8 cellular contexts compared by ENCODE assay signal in genomic region chr3:29280675-29281264, GRCh38. TPM values are rescaled to one million over a fixed set of nuclear protein-coding genes. Genes with fewer than 3 reads are reported as not detected.
DNase-seq lines count a peak whose midpoint lies in the region; ATAC-seq, FAIRE-seq and TF ChIP-seq lines count a peak whose summit lies in the region.

Gene RBMS3 (plus strand): TSS chr3:29281071.

- BruUV-seq in HepG2 (replicated peaks; lab: Mats Ljungman, UMichigan), result no TSS peak

- TF ChIP-seq RAD21 in HepG2 (CRISPR knock-in tag; IDR thresholded peaks at IDR 0.05), result no peak

- no peaks in the 10 kb centered on the region for H3K9me3 ChIP-seq in HepG2 (ENCODE audit: low read length)

- H3K4me1 Mint-ChIP-seq in effector memory CD8-positive, alpha-beta T cell (ENCODE audit: low read depth in 2 of 2), result peaks cover 10 to 12% of the 10 kb centered on the region in 2 donors

- H3K79me2 ChIP-seq in HepG2 (ENCODE audit: insufficient read depth, low read length), result no peaks in the 10 kb centered on the region

- H3K9me3 Mint-ChIP-seq in effector memory CD8-positive, alpha-beta T cell, result no peaks in the 10 kb centered on the region

- no peaks in the 10 kb centered on the region for H3K36me3 ChIP-seq in HepG2 (replicated peaks in 1 of 2; ENCODE audit: control insufficient read depth in 1 of 2, insufficient read depth in 2 of 2, low read length in 2 of 2)

- no peak within 1 kb of the TSS for H3K9ac ChIP-seq in HepG2 (ENCODE audit: insufficient read depth, low read depth, low read length)

- CTCF ChIA-PET in HepG2 (lab: Yijun Ruan, JAX; ENCODE audit: low intra/inter-chr PET ratio, low total read pairs), result no interaction called here

- H3K27me3 ChIP-seq in HepG2 (ENCODE audit: control insufficient read depth in 1 of 2, insufficient read depth in 2 of 2, low read length in 2 of 2), result peaks cover 0 to 8% of the 10 kb centered on the region in 2 experiments; a peak in 1 of 5 replicates

- no peak for FAIRE-seq in HepG2 (lab: Jason Lieb, UNC)

- TF ChIP-seq CTCF in HepG2 (CRISPR knock-in tag; IDR thresholded peaks at IDR 0.05), result no peak

- no peak for TF ChIP-seq EP300 in HepG2 (IDR thresholded peaks at IDR 0.05; ENCODE audit: low read depth in 2 of 2, low read length in 2 of 2)
- TF ChIP-seq EP300 in HepG2 (CRISPR knock-in tag; IDR thresholded peaks at IDR 0.05; ENCODE audit: borderline replicate concordance), result no peak

- H2AFZ ChIP-seq in HepG2 (ENCODE audit: low read length), result no peak within 1 kb of the TSS

- intact Hi-C loops in HepG2 (cut with micrococcal nuclease; ENCODE audit: unreplicated experiment), result no loop called here

- H3K27ac Mint-ChIP-seq in effector memory CD8-positive, alpha-beta T cell, result peak within 1 kb of the TSS in 1 of 2 donors; percentile 81

- WGBS in HepG2 (ENCODE audit: low lambda C conversion rate), result under 1% methylated on average over 13 of the region's 13 CpGs

- H3K4me3 Mint-ChIP-seq in effector memory CD8-positive, alpha-beta T cell, result peak within 1 kb of the TSS; percentile 72 to 82

- no peaks in the 10 kb centered on the region for H4K20me1 ChIP-seq in HepG2 (ENCODE audit: insufficient read depth, low read length)

- no peaks in the 10 kb centered on the region for H3K4me1 ChIP-seq in HepG2 (ENCODE audit: insufficient read depth, low read length)

- no peak within 1 kb of the TSS for H3K4me2 ChIP-seq in HepG2 (ENCODE audit: low read depth, low read length)

- H3K36me3 Mint-ChIP-seq in effector memory CD8-positive, alpha-beta T cell (ENCODE audit: insufficient read depth), result peaks cover 4% of the 10 kb centered on the region

- H3K4me3 ChIP-seq in HepG2 (replicated peaks in 1 of 3; ENCODE audit: insufficient read depth in 1 of 3, low read depth in 2 of 3, low read length in 3 of 3), result no peak within 1 kb of the TSS

- no peak for TF ChIP-seq POLR2A in HepG2 (IDR thresholded peaks at IDR 0.05; ENCODE audit: insufficient read depth in 1 of 2, low read depth in 2 of 2, low read length in 2 of 2)

- ATAC-seq in GM18508 (IDR thresholded peaks at IDR 0.05; ENCODE audit: insufficient read depth, unreplicated experiment) (peak; percentile 32), HG03469 (IDR thresholded peaks at IDR 0.05; ENCODE audit: unreplicated experiment) (peak; percentile 35), HepG2 (peak; percentile 48), GM18909 (IDR thresholded peaks at IDR 0.05; ENCODE audit: poor library complexity, unreplicated experiment) (no peak)
- ATAC-seq in effector memory CD8-positive, alpha-beta T cell (replicated peaks), result peak; percentile 37

- no peaks in the 10 kb centered on the region for H3K27me3 Mint-ChIP-seq in effector memory CD8-positive, alpha-beta T cell

- peak; percentile 52 for DNase-seq in CD1c-positive myeloid dendritic cell (ENCODE audit: extremely low spot score)
- DNase-seq in SKM-1 (lab: John Stamatoyannopoulos, UW; ENCODE audit: unreplicated experiment), result peak; percentile 68
- no peak for DNase-seq in effector memory CD8-positive, alpha-beta T cell
- no peak for DNase-seq in HepG2 (ENCODE audit: low spot score)
- peak; percentile 1 for DNase-seq in stimulated activated naive CD4-positive, alpha-beta T cell treated with Interleukin-2 at 50 U/mL for 16 hours (lab: John Stamatoyannopoulos, UW)

- H3K27ac ChIP-seq in HepG2 (ENCODE audit: extremely low read length, insufficient read depth, low read length), result no peak within 1 kb of the TSS

- in situ Hi-C loops in HepG2 (cut with HindIII; ENCODE audit: extremely low pct_ligation_motif_present, low pct_unique_long_range_greater_than_20kb), result no loop called here

- POLR2A ChIA-PET in HepG2 (lab: Yijun Ruan, JAX), result no interaction called here

TF ChIP-seq in HepG2, 621 proteins besides CTCF, POLR2A, EP300 and RAD21 (continues in another document):
- no peak for TF ChIP-seq ZNF12 (CRISPR knock-in tag; IDR thresholded peaks at IDR 0.05)
- no peak for TF ChIP-seq RNF219 (CRISPR knock-in tag; IDR thresholded peaks at IDR 0.05)
- TF ChIP-seq GLI4 (CRISPR knock-in tag; IDR thresholded peaks at IDR 0.05; ENCODE audit: borderline replicate concordance), result no peak
- peak; percentile 81; the same call in 1 of the 2 replicates for TF ChIP-seq ZNF512 (CRISPR knock-in tag; IDR thresholded peaks at IDR 0.05)

RNA-seq across cellular contexts. Expression of gene RBMS3, which starts in this region (rescaled TPM):
- not detected in 2 replicates for total RNA-seq in HepG2 (2016; rRNA removed; fragmentation: Illumina TruSeq; extraction: Trizol)
- not detected in 2 replicates for total RNA-seq in HepG2 (2016; cell fraction: cytosol; rRNA removed; fragmentation: Illumina TruSeq; extraction: Trizol; ENCODE audit: low read depth)
- total RNA-seq in HepG2 (2016; cell fraction: insoluble cytoplasmic fraction; rRNA removed; fragmentation: Illumina TruSeq; extraction: Trizol), result 0.02 TPM in 1 of 2 replicates, not detected in the other
- not detected in 2 replicates for total RNA-seq in HepG2 (2016; cell fraction: membrane; rRNA removed; fragmentation: Illumina TruSeq; extraction: Trizol)
- total RNA-seq in HepG2 (2016; cell fraction: nucleus; rRNA removed; fragmentation: Illumina TruSeq; extraction: Trizol), result not detected in 2 replicates
- not detected in 2 replicates for polyA plus RNA-seq in HepG2 (2011; rRNA removed)
- 0.05 TPM in 1 of 2 replicates, not detected in the other for polyA plus RNA-seq in HepG2 (2011; cell fraction: cytosol; rRNA removed)
- not detected in 2 replicates for polyA plus RNA-seq in HepG2 (2011; cell fraction: nucleus; rRNA removed)
- 0.05 TPM in 1 of 2 replicates, not detected in the other for polyA plus RNA-seq in HepG2 (2012)
- polyA plus RNA-seq in HepG2 (2016; cell fraction: cytosol; fragmentation: Illumina TruSeq; extraction: Trizol; ENCODE audit: low read depth), result not detected in 2 replicates
- not detected in 2 replicates for polyA plus RNA-seq in HepG2 (2016; cell fraction: insoluble cytoplasmic fraction; fragmentation: Illumina TruSeq; extraction: Trizol; ENCODE audit: low read depth)
- polyA plus RNA-seq in HepG2 (2016; cell fraction: membrane; fragmentation: Illumina TruSeq; extraction: Trizol; ENCODE audit: low read depth), result not detected in 2 replicates
- polyA plus RNA-seq in HepG2 (2016; cell fraction: nucleus; fragmentation: Illumina TruSeq; extraction: Trizol; ENCODE audit: insufficient read depth, low read depth), result not detected in 2 replicates
- polyA minus RNA-seq in HepG2 (2011; rRNA and poly(A)+ RNA removed; ENCODE audit: low replicate concordance), result 18.6 TPM in 1 of 2 replicates, not detected in the other
- not detected in 2 replicates for polyA minus RNA-seq in HepG2 (2011; cell fraction: cytosol; rRNA and poly(A)+ RNA removed)
- 0.50 and 0.52 TPM in 2 replicates for polyA minus RNA-seq in HepG2 (2011; cell fraction: nucleus; rRNA and poly(A)+ RNA removed)

Comparison
In these comparisons a context has a peak if more than half of its experiments do, and no peak if none do; other contexts are left out.
1. DNase-seq: peak in CD1c-positive myeloid dendritic cell (single experiment), SKM-1 (single experiment) and stimulated activated naive CD4-positive, alpha-beta T cell treated with Interleukin-2 at 50 U/mL for 16 hours (single experiment); none in effector memory CD8-positive, alpha-beta T cell (0 of 3) and HepG2 (single experiment).